In the genomic region with DNA sequence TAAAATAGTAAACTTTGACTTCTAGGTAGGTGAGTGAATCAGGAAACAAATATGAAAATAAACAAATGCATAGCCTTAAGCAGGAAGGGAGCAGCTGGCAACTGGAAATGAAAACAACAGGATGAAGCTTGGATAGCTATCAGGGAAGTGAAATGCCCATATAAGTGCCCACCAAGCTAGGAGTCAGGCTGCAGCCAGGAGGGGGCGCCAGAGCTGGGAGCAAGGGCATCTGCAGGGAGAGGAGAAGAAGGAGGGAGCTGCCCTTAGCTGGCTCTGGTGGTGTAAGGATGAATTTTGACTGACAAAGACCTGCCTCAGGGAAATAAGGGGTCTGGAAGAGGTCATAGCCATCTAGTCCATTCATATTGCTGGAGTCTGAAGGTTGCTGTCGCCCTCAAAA, we compare ENCODE assay signal across 9 cellular contexts.
A peak's percentile ranks its signal among the peaks of the same experiment; 100 is the strongest.
DNase-seq lines count a peak whose midpoint lies in the region; ATAC-seq and TF ChIP-seq lines count a peak whose summit lies in the region.
"Had no signal": no experiment of that assay in that cellular context is flagged by ENCODE, and none has a peak within 500 bp of the region (broad histone marks: within the 10 kb centered on the region; RNA-seq: fewer than 3 reads in every experiment).

No MANE protein-coding gene starts in this region.

- H2AFZ ChIP-seq in PC-9: no peak overlapping the region

- H3K4me1 ChIP-seq in right atrium auricular region (no peaks in the 10 kb centered on the region), PC-9 (replicated peaks; ENCODE audit: insufficient read depth) (no peaks in the 10 kb centered on the region), right cardiac atrium (ENCODE audit: control insufficient read depth, insufficient read depth, low read length) (peaks cover 4% of the 10 kb centered on the region)

- H3K9me3 ChIP-seq in right atrium auricular region (no peaks in the 10 kb centered on the region), PC-9 (ENCODE audit: insufficient read depth, low read depth) (no peaks in the 10 kb centered on the region), right cardiac atrium (ENCODE audit: control insufficient read depth, low read length) (no peaks in the 10 kb centered on the region)

- H3F3A ChIP-seq in PC-9 (ENCODE audit: insufficient read depth, low read depth): no peaks in the 10 kb centered on the region

- no peaks in the 10 kb centered on the region for H3K9me2 ChIP-seq in PC-9 (ENCODE audit: insufficient read depth)

- no peak for ATAC-seq in Right ventricle myocardium superior (ENCODE audit: poor library complexity)
- ATAC-seq in HG02852 (IDR thresholded peaks at IDR 0.05; ENCODE audit: unreplicated experiment): peak; percentile 79
- ATAC-seq in right cardiac atrium: no peak

- no peak overlapping the region for H3K27ac ChIP-seq in right atrium auricular region
- no peak overlapping the region for H3K27ac ChIP-seq in PC-9
- H3K27ac ChIP-seq in right cardiac atrium (ENCODE audit: low read length): no peak overlapping the region

- TF ChIP-seq CTCF in right atrium auricular region (IDR thresholded peaks at IDR 0.05): peak in 1 of 2 donors; percentile 43
- peak; percentile 65 for TF ChIP-seq CTCF in PC-9 (conservative IDR thresholded peaks at IDR 0.05)

- no peaks in the 10 kb centered on the region for H3K36me3 ChIP-seq in right atrium auricular region
- no peaks in the 10 kb centered on the region for H3K36me3 ChIP-seq in PC-9 (ENCODE audit: low read depth)

- DNase-seq in Right ventricle myocardium superior (peak; percentile 49), right atrium auricular region (ENCODE audit: low spot score) (no peak), PC-9 (peak; percentile 19 to 31), right cardiac atrium (peak in 2 of 3 donors; percentile 46 to 57), NCI-H146 treated with DMSO at 0.1 percent for 48 hours (lab: John Stamatoyannopoulos, UW; ENCODE audit: unreplicated experiment) (no peak), NCI-H128 (lab: John Stamatoyannopoulos, UW; ENCODE audit: unreplicated experiment) (no peak)
- no peak for DNase-seq in stimulated activated naive CD4-positive, alpha-beta T cell (lab: John Stamatoyannopoulos, UW)
- DNase-seq: naive B cell had no signal

- H4K20me1 ChIP-seq in PC-9 (ENCODE audit: insufficient read depth): no peaks in the 10 kb centered on the region

- no TSS peak for BruUV-seq in PC-9 (replicated peaks; lab: Mats Ljungman, UMichigan)

- CTCF ChIA-PET in PC-9 (lab: Charles Lee): no interaction called here

- no peaks in the 10 kb centered on the region for H3K79me2 ChIP-seq in PC-9 (ENCODE audit: low read depth)

- intact Hi-C loops in Right ventricle myocardium superior (cut with DNase I): no loop called here
- intact Hi-C loops in PC-9 (cut with micrococcal nuclease; ENCODE audit: unreplicated experiment): no loop called here
- intact Hi-C loops in right cardiac atrium (cut with DNase I): no loop called here

- no peak overlapping the region for H3K4me3 ChIP-seq in right atrium auricular region
- H3K4me3 ChIP-seq in PC-9: no peak overlapping the region
- H3K4me3 ChIP-seq in right cardiac atrium (ENCODE audit: low read length): no peak overlapping the region

- POLR2A ChIA-PET in PC-9 (lab: Charles Lee; ENCODE audit: unreplicated experiment): no interaction called here

- 48% methylated on average over 2 of the region's 2 CpGs for WGBS in right cardiac atrium

- H3K27me3 ChIP-seq in right atrium auricular region (no peaks in the 10 kb centered on the region), PC-9 (ENCODE audit: insufficient read depth, low read depth) (no peaks in the 10 kb centered on the region; the same call in 1 of the 2 replicates), right cardiac atrium (ENCODE audit: control insufficient read depth, insufficient read depth) (no peaks in the 10 kb centered on the region)

- no peak overlapping the region for H3K4me2 ChIP-seq in PC-9

Comparison
In these comparisons a context has a peak if more than half of its experiments do, and no peak if none do; other contexts are left out.
1. DNase-seq: peak in Right ventricle myocardium superior (single experiment), PC-9 (2 of 2) and right cardiac atrium (2 of 3); none in right atrium auricular region (single experiment), stimulated activated naive CD4-positive, alpha-beta T cell (0 of 6), NCI-H146 treated with DMSO at 0.1 percent for 48 hours (single experiment) and NCI-H128 (single experiment).